Comparison of ENCODE assay signal across 19 cellular contexts in genomic region chr3:147604136-147604535, GRCh38.
"Had no signal": no experiment of that assay in that cellular context is flagged by ENCODE, and none has a peak within 500 bp of the region (broad histone marks: within the 10 kb centered on the region; RNA-seq: fewer than 3 reads in every experiment).

No MANE protein-coding gene starts in this region.

- H3K27me3 Mint-ChIP-seq: dendritic cell treated with granulocyte-macrophage colony-stimulating factor and Interleukin-4, amounts not matched to agents 40 ng/mL and 50 ng/mL, for 4 days; effector memory CD8-positive, alpha-beta T cell had no signal

- H3K27ac Mint-ChIP-seq: dendritic cell treated with granulocyte-macrophage colony-stimulating factor and Interleukin-4, amounts not matched to agents 40 ng/mL and 50 ng/mL, for 4 days; effector memory CD8-positive, alpha-beta T cell; endodermal cell had no signal

- DNase-seq: cortex of kidney; dermis blood vessel endothelial cell; effector CD4-positive, alpha-beta T cell; effector CD8-positive, alpha-beta T cell; effector memory CD4-positive, alpha-beta T cell; effector memory CD8-positive, alpha-beta T cell; endodermal cell; erythroblast; esophagus squamous epithelium; foreskin fibroblast; foreskin keratinocyte; foreskin melanocyte; gastrocnemius medialis; glutamatergic neuron; head of caudate nucleus; heart left ventricle; heart right ventricle; hippocampal formation had no signal

- H3K4me1 Mint-ChIP-seq: endodermal cell had no signal

- H3K4me3 Mint-ChIP-seq: dendritic cell treated with granulocyte-macrophage colony-stimulating factor and Interleukin-4, amounts not matched to agents 40 ng/mL and 50 ng/mL, for 4 days; effector memory CD8-positive, alpha-beta T cell; endodermal cell had no signal
